Comparison of ENCODE assay signal across 9 cellular contexts in genomic region chr18:45197526-45197970, GRCh38.
DNase-seq lines count a peak whose midpoint lies in the region; ATAC-seq and TF ChIP-seq lines count a peak whose summit lies in the region.
"Had no signal": no experiment of that assay in that cellular context is flagged by ENCODE, and none has a peak within 500 bp of the region (broad histone marks: within the 10 kb centered on the region; RNA-seq: fewer than 3 reads in every experiment).

No MANE protein-coding gene starts in this region.

- H3K4me3 ChIP-seq in coronary artery (no peak overlapping the region), Peyer's patch (no peak overlapping the region)

- ATAC-seq in GM18519 (IDR thresholded peaks at IDR 0.05; ENCODE audit: low FRiP score, unreplicated experiment): peak; percentile 97
- peak; percentile 97 for ATAC-seq in GM21786 (IDR thresholded peaks at IDR 0.05; ENCODE audit: unreplicated experiment)
- ATAC-seq in memory B cell (ENCODE audit: low read depth): peak; percentile 96
- ATAC-seq: Panc1 had no signal

- no peaks in the 10 kb centered on the region for H3K27me3 ChIP-seq in Peyer's patch

- no peaks in the 10 kb centered on the region for H3K9me3 ChIP-seq in Peyer's patch

- peaks cover 3% of the 10 kb centered on the region for H3K4me1 Mint-ChIP-seq in memory B cell
- H3K4me1 Mint-ChIP-seq in activated T-helper 1 cell treated with anti-CD3 and anti-CD28 coated beads, Interleukin-12 subunit alpha, Interleukin-12 subunit beta, Interleukin-2, Interleukin-4 antibody, amounts not matched to agents 30 ng/mL and 10 ng/mL and 1 ng/mL, durations not matched to agents 14 hours and 24 hours and 36 hours (ENCODE audit: low read depth): no peaks in the 10 kb centered on the region

- H3K27me3 Mint-ChIP-seq in memory B cell: no peaks in the 10 kb centered on the region
- H3K27me3 Mint-ChIP-seq in activated T-helper 1 cell treated with anti-CD3 and anti-CD28 coated beads, Interleukin-12 subunit alpha, Interleukin-12 subunit beta, Interleukin-2, Interleukin-4 antibody, amounts not matched to agents 30 ng/mL and 10 ng/mL and 1 ng/mL, durations not matched to agents 14 hours and 24 hours and 36 hours (ENCODE audit: insufficient read depth): peaks cover 10% of the 10 kb centered on the region

- H3K4me1 ChIP-seq in Peyer's patch: no peaks in the 10 kb centered on the region

- intact Hi-C loops in activated T-helper 1 cell treated with anti-CD3 and anti-CD28 coated beads, Interleukin-12 subunit alpha, Interleukin-12 subunit beta, Interleukin-2, Interleukin-4 antibody, amounts not matched to agents 30 ng/mL and 10 ng/mL and 1 ng/mL, durations not matched to agents 14 hours and 24 hours and 36 hours (cut with micrococcal nuclease): loop anchor here (10.0 kb wide), 1 partner anchor 963 kb away; no protein-coding TSS in a partner anchor

- H3K36me3 Mint-ChIP-seq in memory B cell: peaks cover 2% of the 10 kb centered on the region
- no peaks in the 10 kb centered on the region for H3K36me3 Mint-ChIP-seq in activated T-helper 1 cell treated with anti-CD3 and anti-CD28 coated beads, Interleukin-12 subunit alpha, Interleukin-12 subunit beta, Interleukin-2, Interleukin-4 antibody, amounts not matched to agents 30 ng/mL and 10 ng/mL and 1 ng/mL, durations not matched to agents 14 hours and 24 hours and 36 hours (ENCODE audit: low read depth)

- H3K4me3 Mint-ChIP-seq in memory B cell: no peak overlapping the region
- H3K4me3 Mint-ChIP-seq in activated T-helper 1 cell treated with anti-CD3 and anti-CD28 coated beads, Interleukin-12 subunit alpha, Interleukin-12 subunit beta, Interleukin-2, Interleukin-4 antibody, amounts not matched to agents 30 ng/mL and 10 ng/mL and 1 ng/mL, durations not matched to agents 14 hours and 24 hours and 36 hours: no peak overlapping the region

- H3K27ac Mint-ChIP-seq in memory B cell: peak overlapping the region; percentile 1
- H3K27ac Mint-ChIP-seq in activated T-helper 1 cell treated with anti-CD3 and anti-CD28 coated beads, Interleukin-12 subunit alpha, Interleukin-12 subunit beta, Interleukin-2, Interleukin-4 antibody, amounts not matched to agents 30 ng/mL and 10 ng/mL and 1 ng/mL, durations not matched to agents 14 hours and 24 hours and 36 hours: no peak overlapping the region

- TF ChIP-seq CTCF in coronary artery (IDR thresholded peaks at IDR 0.05): no peak
- no peak for TF ChIP-seq CTCF in Peyer's patch (IDR thresholded peaks at IDR 0.05)

- no peak for TF ChIP-seq POLR2A in Peyer's patch (IDR thresholded peaks at IDR 0.05)

- H3K27ac ChIP-seq in coronary artery (no peak overlapping the region), Peyer's patch (no peak overlapping the region)

- H3K36me3 ChIP-seq in Peyer's patch: no peaks in the 10 kb centered on the region

- H3K9me3 Mint-ChIP-seq in memory B cell: no peaks in the 10 kb centered on the region
- H3K9me3 Mint-ChIP-seq in activated T-helper 1 cell treated with anti-CD3 and anti-CD28 coated beads, Interleukin-12 subunit alpha, Interleukin-12 subunit beta, Interleukin-2, Interleukin-4 antibody, amounts not matched to agents 30 ng/mL and 10 ng/mL and 1 ng/mL, durations not matched to agents 14 hours and 24 hours and 36 hours: no peaks in the 10 kb centered on the region

- DNase-seq in NCI-H187 treated with DMSO at 0.1 percent for 48 hours (lab: John Stamatoyannopoulos, UW): peak; percentile 48
- peak in 1 of 2 donors; percentile 32 for DNase-seq in memory B cell (ENCODE audit: low spot score in 2 of 2)
- no peak for DNase-seq in CD1c-positive myeloid dendritic cell (ENCODE audit: extremely low spot score)
- DNase-seq in coronary artery (ENCODE audit: low spot score): no peak
- no peak for DNase-seq in Peyer's patch
- DNase-seq in activated T-helper 1 cell treated with anti-CD3 and anti-CD28 coated beads, Interleukin-12 subunit alpha, Interleukin-12 subunit beta, Interleukin-2, Interleukin-4 antibody, amounts not matched to agents 30 ng/mL and 10 ng/mL and 1 ng/mL, durations not matched to agents 14 hours and 24 hours and 36 hours (ENCODE audit: low spot score): no peak
